Comparison of ENCODE assay signal across 8 cellular contexts in the genomic region with DNA sequence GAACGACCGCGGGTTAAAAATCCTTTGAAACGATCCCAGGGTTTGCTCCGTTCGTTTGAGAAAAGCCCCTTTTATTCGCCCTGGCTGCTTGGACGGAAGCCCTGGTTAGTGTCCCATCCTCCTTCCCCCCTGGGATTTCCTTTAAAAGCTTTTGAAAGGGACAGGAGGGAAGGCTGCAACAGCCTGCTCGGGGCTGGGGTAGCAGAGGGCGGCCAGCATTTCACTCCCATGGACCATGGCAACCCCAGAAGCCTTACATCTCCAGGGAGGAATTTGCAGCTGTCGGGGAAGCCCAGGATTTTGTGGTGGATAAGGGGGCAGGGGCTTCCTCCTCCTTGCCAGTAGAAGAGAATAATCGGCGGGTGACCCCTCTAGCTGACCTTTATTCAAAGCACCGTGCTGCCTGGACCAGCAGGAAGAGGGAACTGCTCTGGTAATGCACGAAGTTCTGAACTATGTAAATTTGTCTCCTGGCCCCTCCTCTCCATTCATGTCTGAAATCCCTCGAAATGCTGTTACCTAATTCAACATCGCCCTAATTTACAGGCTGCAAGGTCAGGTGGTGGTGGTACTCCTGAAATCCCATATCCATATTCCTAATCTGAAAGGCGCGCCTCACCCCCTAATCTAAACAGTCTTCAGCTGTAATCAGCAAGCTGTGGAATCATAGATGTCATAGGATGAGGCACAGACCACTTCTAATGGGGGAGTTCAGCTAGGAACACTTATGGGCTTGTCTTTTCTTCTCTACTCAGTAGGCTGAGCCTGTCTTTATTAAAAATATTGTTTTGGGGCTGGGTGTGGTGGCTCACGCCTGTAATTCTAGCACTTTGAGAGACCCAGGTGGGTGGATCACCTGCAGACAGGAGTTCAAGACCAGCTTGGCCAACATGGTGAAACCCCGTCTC. TPM values are rescaled to one million over a fixed set of nuclear protein-coding genes. Genes with fewer than 3 reads are reported as not detected.
A peak's percentile ranks its signal among the peaks of the same experiment; 100 is the strongest.
DNase-seq lines count a peak whose midpoint lies in the region; FAIRE-seq and TF ChIP-seq lines count a peak whose summit lies in the region.

No MANE protein-coding gene starts in this region.

- TF ChIP-seq CTCF in thyroid gland (IDR thresholded peaks at IDR 0.05), result no peak

- peak overlapping the region; percentile 1 to 95 (median 35) for H3K4me3 ChIP-seq in thyroid gland (replicated peaks in 1 of 3)

- intact Hi-C loops in dendritic cell treated with granulocyte-macrophage colony-stimulating factor and Interleukin-4, amounts not matched to agents 40 ng/mL and 50 ng/mL, for 4 days (cut with micrococcal nuclease), result loop anchor here (2.0 kb wide), 2 partner anchors 23 to 77 kb away; a partner anchor contains a TSS
- intact Hi-C loops in thyroid gland (cut with DNase I), result no loop called here

- DNase-seq in AG20443 (ENCODE audit: low spot score) (peak; percentile 25), GM12892 (ENCODE audit: insufficient read length) (no peak), RKO (ENCODE audit: low spot score) (peak; percentile 78), lung microvascular endothelial cell (ENCODE audit: low read depth in 2 of 2) (peak; percentile 55 to 96), thyroid gland (peak in 1 of 2 donors; percentile 12), NCI-H1436 (lab: John Stamatoyannopoulos, UW) (no peak)
- DNase-seq in activated CD4-positive, CD25-positive, alpha-beta regulatory T cell treated with anti-CD3 and anti-CD28 coated beads, Interleukin-2, amount 50 U/mL, for 72 hours, result no peak

- H3K27me3 ChIP-seq in thyroid gland, result no peaks in the 10 kb centered on the region

- peaks cover 22% of the 10 kb centered on the region for H3K4me1 Mint-ChIP-seq in dendritic cell treated with granulocyte-macrophage colony-stimulating factor and Interleukin-4, amounts not matched to agents 40 ng/mL and 50 ng/mL, for 4 days (ENCODE audit: low read depth)

- H3K4me1 ChIP-seq in thyroid gland, result peaks cover 21 to 34% of the 10 kb centered on the region in 2 donors

- FAIRE-seq in GM12892 (lab: Jason Lieb, UNC), result peak; percentile 61

- peak overlapping the region; percentile 78 for H3K4me3 Mint-ChIP-seq in dendritic cell treated with granulocyte-macrophage colony-stimulating factor and Interleukin-4, amounts not matched to agents 40 ng/mL and 50 ng/mL, for 4 days

- WGBS in thyroid gland, 2 donors, result 24 to 33% methylated on average over 19 to 21 of the region's 21 CpGs

- H3K27ac ChIP-seq in thyroid gland, result peak overlapping the region; percentile 75 to 87 (median 83)

- peak overlapping the region; percentile 76 for H3K27ac Mint-ChIP-seq in dendritic cell treated with granulocyte-macrophage colony-stimulating factor and Interleukin-4, amounts not matched to agents 40 ng/mL and 50 ng/mL, for 4 days

- H3K9me3 Mint-ChIP-seq in dendritic cell treated with granulocyte-macrophage colony-stimulating factor and Interleukin-4, amounts not matched to agents 40 ng/mL and 50 ng/mL, for 4 days, result no peaks in the 10 kb centered on the region

- no peaks in the 10 kb centered on the region for H3K9me3 ChIP-seq in thyroid gland

- TF ChIP-seq POLR2A in GM12892 (IDR thresholded peaks at IDR 0.05; ENCODE audit: low read depth, low read length), result peak; percentile 36; the same call in 1 of the 2 replicates
- TF ChIP-seq POLR2A in thyroid gland (IDR thresholded peaks at IDR 0.05), result peak in 1 of 2 donors; percentile 48

- peaks cover 6% of the 10 kb centered on the region for H3K36me3 Mint-ChIP-seq in dendritic cell treated with granulocyte-macrophage colony-stimulating factor and Interleukin-4, amounts not matched to agents 40 ng/mL and 50 ng/mL, for 4 days (ENCODE audit: low read depth)

- no peaks in the 10 kb centered on the region for H3K36me3 ChIP-seq in thyroid gland

- peaks cover 3% of the 10 kb centered on the region for H3K27me3 Mint-ChIP-seq in dendritic cell treated with granulocyte-macrophage colony-stimulating factor and Interleukin-4, amounts not matched to agents 40 ng/mL and 50 ng/mL, for 4 days

RNA-seq across cellular contexts. Expression of a gene that starts 1.0 kb away (rescaled TPM):
- polyA plus RNA-seq in GM12892 (2012; ENCODE audit: missing spikeins), result 19.6 TPM
- 20.7 and 29.2 TPM in 2 replicates for total RNA-seq in lung microvascular endothelial cell
- total RNA-seq in thyroid gland, result 100 to 1,000 TPM; 118 to 189 (median 143) TPM

Comparison
In these comparisons a context has a peak if more than half of its experiments do, and no peak if none do; other contexts are left out.
1. DNase-seq: peak in AG20443 (single experiment), RKO (single experiment) and lung microvascular endothelial cell (2 of 2); none in GM12892 (single experiment), activated CD4-positive, CD25-positive, alpha-beta regulatory T cell treated with anti-CD3 and anti-CD28 coated beads, Interleukin-2, amount 50 U/mL, for 72 hours (single experiment) and NCI-H1436 (single experiment).